Comparison of ENCODE assay signal across 17 cellular contexts in genomic region chr9:105957830-105958229, GRCh38.
DNase-seq lines count a peak whose midpoint lies in the region; ATAC-seq and TF ChIP-seq lines count a peak whose summit lies in the region.
"Had no signal": no experiment of that assay in that cellular context is flagged by ENCODE, and none has a peak within 500 bp of the region (broad histone marks: within the 10 kb centered on the region; RNA-seq: fewer than 3 reads in every experiment).

No MANE protein-coding gene starts in this region.

- H3K9me3 ChIP-seq in H9 (ENCODE audit: control insufficient read depth, low read depth, low read length) (no peaks in the 10 kb centered on the region), NT2/D1 (ENCODE audit: insufficient read depth, low read length) (no peaks in the 10 kb centered on the region), iPS DF 6.9 (ENCODE audit: control insufficient read depth, insufficient read depth, low read length) (no peaks in the 10 kb centered on the region)
- H3K9me3 ChIP-seq: right atrium auricular region, suprapubic skin had no signal

- H3T11ph ChIP-seq in H9 (ENCODE audit: low read length): no peak overlapping the region

- H3K4me3 Mint-ChIP-seq in H9: no peak overlapping the region; a peak in 1 of 5 replicates
- no peak overlapping the region for H3K4me3 Mint-ChIP-seq in activated naive CD8-positive, alpha-beta T cell treated with anti-CD3 and anti-CD28 coated beads for 36 hours
- H3K4me3 Mint-ChIP-seq: activated CD4-positive, alpha-beta T cell treated with anti-CD3 and anti-CD28 coated beads for 36 hours; activated naive CD8-positive, alpha-beta T cell treated with anti-CD3 and anti-CD28 coated beads, Interleukin-2, amount 10 ng/mL, durations not matched to agents 7 days and 5 days had no signal

- no peak overlapping the region for H2BK5ac ChIP-seq in H9 (ENCODE audit: insufficient read length, low read length)

- no peaks in the 10 kb centered on the region for H3K9me3 Mint-ChIP-seq in H9
- H3K9me3 Mint-ChIP-seq in activated naive CD8-positive, alpha-beta T cell treated with anti-CD3 and anti-CD28 coated beads for 36 hours: no peaks in the 10 kb centered on the region
- H3K9me3 Mint-ChIP-seq: activated naive CD8-positive, alpha-beta T cell treated with anti-CD3 and anti-CD28 coated beads, Interleukin-2, amount 10 ng/mL, durations not matched to agents 7 days and 5 days had no signal

- H3K27ac ChIP-seq in H9 (ENCODE audit: insufficient read length, low read depth, low read length): peak overlapping the region; percentile 79
- H3K27ac ChIP-seq in iPS DF 6.9 (ENCODE audit: low read length): no peak overlapping the region
- H3K27ac ChIP-seq: KMS-11, right atrium auricular region, suprapubic skin had no signal

- H3K23me2 ChIP-seq in H9 (ENCODE audit: insufficient read length, low read depth, low read length, poor library complexity, severe bottlenecking): no peaks in the 10 kb centered on the region

- H3K4me2 ChIP-seq in H9 (ENCODE audit: insufficient read depth, insufficient read length, low read length): no peak overlapping the region
- H3K4me2 ChIP-seq: KMS-11 had no signal

- H3K56ac ChIP-seq in H9 (ENCODE audit: insufficient read length, low read depth, low read length): no peak overlapping the region

- no peak overlapping the region for H2BK120ac ChIP-seq in H9 (ENCODE audit: low read depth, low read length, poor library complexity, severe bottlenecking)

- H3K23ac ChIP-seq in H9 (ENCODE audit: insufficient read length, low read depth, low read length): no peak overlapping the region

- H4K8ac ChIP-seq in H9 (replicated peaks; ENCODE audit: insufficient read length, low read depth, low read length): no peak overlapping the region

- no peak for TF ChIP-seq CTCF in H9 (conservative IDR thresholded peaks at IDR 0.05)

- H3K9ac ChIP-seq in H9 (ENCODE audit: extremely low read depth, insufficient read length, low read length) (no peak overlapping the region), NT2/D1 (ENCODE audit: insufficient read length, low read depth) (no peak overlapping the region)
- H3K9ac ChIP-seq: KMS-11 had no signal

- peaks cover 7% of the 10 kb centered on the region; the same call in 1 of the 2 replicates for H3K4me1 ChIP-seq in H9 (ENCODE audit: insufficient read depth, low read length)
- H3K4me1 ChIP-seq in NT2/D1 (ENCODE audit: insufficient read depth, insufficient read length): no peaks in the 10 kb centered on the region
- H3K4me1 ChIP-seq in iPS DF 6.9 (ENCODE audit: control insufficient read depth, insufficient read depth, low read length): peaks cover 1% of the 10 kb centered on the region; the same call in 1 of the 2 replicates
- H3K4me1 ChIP-seq: right atrium auricular region, suprapubic skin had no signal

- no peaks in the 10 kb centered on the region for H3K79me2 ChIP-seq in H9 (ENCODE audit: insufficient read depth, low read length)

- no peak overlapping the region for H4K5ac ChIP-seq in H9 (ENCODE audit: insufficient read length, low read depth, low read length)

- no peak overlapping the region for H3K4ac ChIP-seq in H9 (ENCODE audit: low read depth, low read length)

- no CpG with 5 or more reads among the region's 1 CpG for WGBS in H9 (ENCODE audit: extremely low coverage, insufficient read length, low lambda C conversion rate)
- no CpG with 5 or more reads among the region's 1 CpG for WGBS in iPS DF 6.9 (ENCODE audit: insufficient coverage, insufficient read length)

- no peaks in the 10 kb centered on the region for H3K36me3 Mint-ChIP-seq in H9 (ENCODE audit: insufficient read depth in 1 of 3, low read depth in 3 of 3)
- H3K36me3 Mint-ChIP-seq in activated naive CD8-positive, alpha-beta T cell treated with anti-CD3 and anti-CD28 coated beads for 36 hours: no peaks in the 10 kb centered on the region
- H3K36me3 Mint-ChIP-seq: activated naive CD8-positive, alpha-beta T cell treated with anti-CD3 and anti-CD28 coated beads, Interleukin-2, amount 10 ng/mL, durations not matched to agents 7 days and 5 days had no signal

- peak; percentile 5 for DNase-seq in Daoy (ENCODE audit: low read depth)
- DNase-seq in H9: peak; percentile 67
- peak; percentile 84 for DNase-seq in NT2/D1 (ENCODE audit: low read depth, low spot score)
- DNase-seq in iPS DF 6.9 (ENCODE audit: low read depth, low spot score): peak; percentile 54
- no peak for DNase-seq in NCI-H2081 treated with DMSO at 0.1 percent for 48 hours (lab: John Stamatoyannopoulos, UW)
- no peak for DNase-seq in activated naive CD8-positive, alpha-beta T cell treated with anti-CD3 and anti-CD28 coated beads for 36 hours
- DNase-seq in NCI-H82 (lab: John Stamatoyannopoulos, UW): no peak
- DNase-seq: activated CD4-positive, alpha-beta T cell treated with anti-CD3 and anti-CD28 coated beads for 36 hours; activated naive CD8-positive, alpha-beta T cell treated with anti-CD3 and anti-CD28 coated beads, Interleukin-2, amount 10 ng/mL, durations not matched to agents 7 days and 5 days; central memory CD4-positive, alpha-beta T cell; effector memory CD4-positive, alpha-beta T cell; NCI-H1694; NCI-H510A treated with DMSO at 0.1 percent for 48 hours had no signal

- H2BK15ac ChIP-seq in H9 (ENCODE audit: low read depth, low read length): no peak overlapping the region

- H2BK20ac ChIP-seq in H9 (ENCODE audit: low read depth, low read length, poor library complexity, severe bottlenecking): no peak overlapping the region

- H3K79me1 ChIP-seq in H9 (ENCODE audit: insufficient read depth, low read depth, low read length, poor library complexity, severe bottlenecking): no peaks in the 10 kb centered on the region

- H3K27ac Mint-ChIP-seq in H9: peak overlapping the region; percentile 50 to 95 (median 95); a peak in 6 of 7 replicates
- H3K27ac Mint-ChIP-seq in activated naive CD8-positive, alpha-beta T cell treated with anti-CD3 and anti-CD28 coated beads for 36 hours: no peak overlapping the region
- H3K27ac Mint-ChIP-seq: activated CD4-positive, alpha-beta T cell treated with anti-CD3 and anti-CD28 coated beads for 36 hours; activated naive CD8-positive, alpha-beta T cell treated with anti-CD3 and anti-CD28 coated beads, Interleukin-2, amount 10 ng/mL, durations not matched to agents 7 days and 5 days had no signal

- H3K18ac ChIP-seq in H9 (ENCODE audit: insufficient read length, low read depth, low read length): no peak overlapping the region

- H2BK12ac ChIP-seq in H9 (ENCODE audit: insufficient read length, low read depth, low read length): no peak overlapping the region

- H3K27me3 Mint-ChIP-seq in H9 (ENCODE audit: low read depth): no peaks in the 10 kb centered on the region
- H3K27me3 Mint-ChIP-seq in activated naive CD8-positive, alpha-beta T cell treated with anti-CD3 and anti-CD28 coated beads for 36 hours: no peaks in the 10 kb centered on the region
- H3K27me3 Mint-ChIP-seq: activated CD4-positive, alpha-beta T cell treated with anti-CD3 and anti-CD28 coated beads for 36 hours; activated naive CD8-positive, alpha-beta T cell treated with anti-CD3 and anti-CD28 coated beads, Interleukin-2, amount 10 ng/mL, durations not matched to agents 7 days and 5 days had no signal

- no peak overlapping the region for H4K91ac ChIP-seq in H9 (ENCODE audit: insufficient read length, low read depth, low read length)

- H3K4me3 ChIP-seq in NT2/D1 (ENCODE audit: insufficient read length, low read depth) (no peak overlapping the region), iPS DF 6.9 (ENCODE audit: low read length) (no peak overlapping the region)
- H3K4me3 ChIP-seq: right atrium auricular region, suprapubic skin had no signal

- no peak overlapping the region for H2AFZ ChIP-seq in H9 (ENCODE audit: low read length)

- no peaks in the 10 kb centered on the region for H3K27me3 ChIP-seq in H9 (ENCODE audit: insufficient read depth, low read length)
- H3K27me3 ChIP-seq in NT2/D1 (ENCODE audit: insufficient read depth, insufficient read length): no peaks in the 10 kb centered on the region
- no peaks in the 10 kb centered on the region for H3K27me3 ChIP-seq in iPS DF 6.9 (ENCODE audit: control insufficient read depth, insufficient read depth, low read length)
- H3K27me3 ChIP-seq: right atrium auricular region, suprapubic skin had no signal

- H2AK5ac ChIP-seq in H9 (ENCODE audit: insufficient read length, low read length): no peak overlapping the region

- no peaks in the 10 kb centered on the region for H4K20me1 ChIP-seq in H9 (ENCODE audit: control insufficient read depth, insufficient read depth, insufficient read length)

- ATAC-seq in HG03378 (IDR thresholded peaks at IDR 0.05; ENCODE audit: unreplicated experiment): no peak
- ATAC-seq: activated CD4-positive, alpha-beta T cell treated with anti-CD3 and anti-CD28 coated beads for 36 hours had no signal

- no peak overlapping the region; the same call in 1 of the 2 replicates for H3K14ac ChIP-seq in H9 (ENCODE audit: insufficient read depth, low read length)

- H3K36me3 ChIP-seq in NT2/D1 (ENCODE audit: insufficient read depth, insufficient read length, low read length) (no peaks in the 10 kb centered on the region), iPS DF 6.9 (ENCODE audit: control insufficient read depth, insufficient read depth, low read length) (no peaks in the 10 kb centered on the region)
- H3K36me3 ChIP-seq: right atrium auricular region, suprapubic skin had no signal

- H3K4me1 Mint-ChIP-seq in H9: peaks cover 35 to 43% of the 10 kb centered on the region in 2 experiments
- H3K4me1 Mint-ChIP-seq in activated naive CD8-positive, alpha-beta T cell treated with anti-CD3 and anti-CD28 coated beads for 36 hours: no peaks in the 10 kb centered on the region
- H3K4me1 Mint-ChIP-seq: activated CD4-positive, alpha-beta T cell treated with anti-CD3 and anti-CD28 coated beads for 36 hours; activated naive CD8-positive, alpha-beta T cell treated with anti-CD3 and anti-CD28 coated beads, Interleukin-2, amount 10 ng/mL, durations not matched to agents 7 days and 5 days had no signal

Comparison
In these comparisons a context has a peak if more than half of its experiments do, and no peak if none do; other contexts are left out.
1. DNase-seq: peak in Daoy (single experiment), H9 (single experiment), NT2/D1 (single experiment) and iPS DF 6.9 (single experiment); none in NCI-H2081 treated with DMSO at 0.1 percent for 48 hours (single experiment), activated naive CD8-positive, alpha-beta T cell treated with anti-CD3 and anti-CD28 coated beads for 36 hours (single experiment) and NCI-H82 (single experiment).